ENCODE assay signal across 9 cellular contexts in the genomic region with DNA sequence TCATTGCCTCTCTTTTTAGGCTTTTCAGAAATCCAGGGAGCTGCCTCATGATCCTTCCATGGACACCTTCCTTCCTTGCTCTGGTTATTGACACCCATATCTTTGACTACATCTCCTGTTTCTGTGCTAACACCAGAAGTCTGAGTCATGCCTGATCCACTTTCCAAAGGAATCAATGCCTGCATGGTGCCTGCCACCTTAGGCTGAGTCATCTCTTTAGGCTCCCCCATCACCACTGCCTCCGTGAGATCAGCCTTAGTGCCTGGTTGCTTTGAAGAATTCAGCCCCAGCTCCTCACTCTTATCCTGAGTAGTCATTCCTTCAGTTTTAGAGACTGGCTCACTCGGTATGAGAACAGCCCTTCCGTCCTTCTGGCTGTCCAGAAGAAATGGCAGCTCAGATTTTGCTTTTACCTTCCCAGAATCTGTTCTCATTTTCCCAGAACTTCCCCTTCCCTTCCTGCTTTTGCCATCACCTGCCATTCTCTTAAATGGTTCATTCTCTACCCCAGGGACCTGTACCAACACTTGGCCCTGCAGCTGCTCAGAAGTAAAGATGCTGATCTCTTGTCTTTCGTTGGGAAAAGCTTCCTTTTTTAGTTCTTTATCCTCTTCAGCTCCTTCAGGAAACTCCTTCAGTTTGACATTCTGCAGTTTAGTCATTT.
DNase-seq lines count a peak whose midpoint lies in the region; ATAC-seq and TF ChIP-seq lines count a peak whose summit lies in the region.
"Had no signal": no experiment of that assay in that cellular context is flagged by ENCODE, and none has a peak within 500 bp of the region (broad histone marks: within the 10 kb centered on the region; RNA-seq: fewer than 3 reads in every experiment).

No MANE protein-coding gene starts in this region.

- TF ChIP-seq POLR2A in prostate gland (IDR thresholded peaks at IDR 0.05), result no peak

- peaks cover 9% of the 10 kb centered on the region; the same call in 1 of the 2 replicates for H4K20me1 ChIP-seq in GM23248 (ENCODE audit: insufficient read depth)

- CTCF ChIA-PET in Panc1 (lab: Charles Lee), result no interaction called here

- peak; percentile 88 for ATAC-seq in Panc1

- H3K36me3 ChIP-seq in GM23248 (ENCODE audit: low read depth) (peaks cover 49% of the 10 kb centered on the region), Panc1 (ENCODE audit: control insufficient read depth, insufficient read depth, low read length) (peaks cover 3% of the 10 kb centered on the region; the same call in 1 of the 2 replicates), prostate gland (peaks cover 0 to 5% of the 10 kb centered on the region in 2 donors)

- peak; percentile 96 for DNase-seq in GM23248
- peak; percentile 7 for DNase-seq in Panc1 (ENCODE audit: low read depth, low spot score)
- peak; percentile 50 for DNase-seq in epithelial cell of prostate (ENCODE audit: low read depth, low spot score)
- peak; percentile 40 for DNase-seq in pulmonary artery endothelial cell (ENCODE audit: low read depth, low spot score)
- DNase-seq in NCI-H510A treated with DMSO at 0.1 percent for 48 hours (lab: John Stamatoyannopoulos, UW), result no peak
- no peak for DNase-seq in prostate gland (ENCODE audit: low spot score)
- DNase-seq in DMS153 treated with DMSO at 0.1 percent for 48 hours (lab: John Stamatoyannopoulos, UW; ENCODE audit: unreplicated experiment), result no peak
- DNase-seq: activated T-cell treated with anti-CD3 and anti-CD28 coated beads for 4 hours, immature natural killer cell had no signal

- H3K4me2 ChIP-seq in GM23248 (ENCODE audit: unreplicated experiment), result peak overlapping the region; percentile 61

- H3K27ac ChIP-seq in GM23248 (peak overlapping the region; percentile 71), Panc1 (ENCODE audit: low read length) (no peak overlapping the region), epithelial cell of prostate (peak overlapping the region; percentile 43), prostate gland (no peak overlapping the region)

- no peak overlapping the region for H2AFZ ChIP-seq in GM23248

- H3K79me2 ChIP-seq in GM23248 (ENCODE audit: insufficient read depth), result peaks cover 69% of the 10 kb centered on the region

- no TSS peak for BruUV-seq in Panc1 (replicated peaks; lab: Mats Ljungman, UMichigan)

- peak overlapping the region; percentile 28; the same call in 1 of the 2 replicates for H3K9ac ChIP-seq in GM23248

- 24 to 25% methylated on average over 4 of the region's 4 CpGs for WGBS in GM23248 (ENCODE audit: low coverage in 1 of 2, low lambda C conversion rate in 2 of 2, missing lambda C conversion rate in 2 of 2), 2 experiments
- WGBS in prostate gland, result 90% methylated on average over 4 of the region's 4 CpGs

- POLR2A ChIA-PET in Panc1 (lab: Charles Lee), result no interaction called here

- no peak for TF ChIP-seq CTCF in Panc1 (IDR thresholded peaks at IDR 0.05)
- no peak for TF ChIP-seq CTCF in prostate gland (IDR thresholded peaks at IDR 0.05)

- H3K4me1 ChIP-seq in GM23248 (ENCODE audit: insufficient read depth) (peaks cover 24% of the 10 kb centered on the region), Panc1 (ENCODE audit: control insufficient read depth, insufficient read depth, low read length) (no peaks in the 10 kb centered on the region), prostate gland (replicated peaks) (no peaks in the 10 kb centered on the region)

- H3K9me3 ChIP-seq in GM23248 (ENCODE audit: low read depth) (no peaks in the 10 kb centered on the region), Panc1 (ENCODE audit: control insufficient read depth, insufficient read depth, low read depth, low read length) (no peaks in the 10 kb centered on the region), prostate gland (no peaks in the 10 kb centered on the region)

- in situ Hi-C loops in GM23248 (cut with MboI), result no loop called here
- in situ Hi-C loops in Panc1 (cut with HindIII; ENCODE audit: low pct_unique_long_range_greater_than_20kb, low sequenced_read_pairs), result no loop called here

- H3K4me3 ChIP-seq in GM23248, result no peak overlapping the region
- H3K4me3 ChIP-seq in Panc1 (ENCODE audit: low read depth in 2 of 2, low read length in 2 of 2), result no peak overlapping the region
- no peak overlapping the region for H3K4me3 ChIP-seq in prostate gland

- intact Hi-C loops in Panc1 (cut with micrococcal nuclease; ENCODE audit: unreplicated experiment) (no loop called here), prostate gland (cut with DNase I) (no loop called here)

- H3F3A ChIP-seq in GM23248 (ENCODE audit: insufficient read depth), result peaks cover 55% of the 10 kb centered on the region

- no peaks in the 10 kb centered on the region for H3K27me3 ChIP-seq in GM23248 (replicated peaks; ENCODE audit: insufficient read depth)
- no peaks in the 10 kb centered on the region for H3K27me3 ChIP-seq in Panc1 (ENCODE audit: control insufficient read depth, insufficient read depth, low read length)
- H3K27me3 ChIP-seq in prostate gland (replicated peaks; ENCODE audit: insufficient read depth), result no peaks in the 10 kb centered on the region

- H3K9me2 ChIP-seq in GM23248 (ENCODE audit: insufficient read depth), result no peaks in the 10 kb centered on the region

Comparison
In these comparisons a context has a peak if more than half of its experiments do, and no peak if none do; other contexts are left out.
1. DNase-seq: peak in GM23248 (single experiment), Panc1 (single experiment), epithelial cell of prostate (single experiment) and pulmonary artery endothelial cell (single experiment); none in NCI-H510A treated with DMSO at 0.1 percent for 48 hours (single experiment), prostate gland (single experiment) and DMS153 treated with DMSO at 0.1 percent for 48 hours (single experiment).
2. H3K27ac ChIP-seq: peak in GM23248 (single experiment) and epithelial cell of prostate (single experiment); none in Panc1 (single experiment) and prostate gland (0 of 2).